Comparison of ENCODE assay signal across 19 cellular contexts in genomic region chr6:152223622-152224021, GRCh38.
"Had no signal": no experiment of that assay in that cellular context is flagged by ENCODE, and none has a peak within 500 bp of the region (broad histone marks: within the 10 kb centered on the region; RNA-seq: fewer than 3 reads in every experiment).

No MANE protein-coding gene starts in this region.

- DNase-seq: activated CD4-positive, alpha-beta T cell treated with anti-CD3 and anti-CD28 coated beads for 4 hours; activated CD8-positive, alpha-beta memory T cell treated with anti-CD3 and anti-CD28 coated beads, Interleukin-2, amount 50 U/mL, for 4 hours; activated CD8-positive, alpha-beta T cell treated with anti-CD3 and anti-CD28 coated beads, Interleukin-2, amount 10 ng/mL, durations not matched to agents 7 days and 5 days; activated gamma-delta T cell treated with Interleukin-2 at 50 U/mL for 16 hours; activated naive CD8-positive, alpha-beta T cell treated with anti-CD3 and anti-CD28 coated beads, Interleukin-2, amount 10 ng/mL, durations not matched to agents 7 days and 5 days; central memory CD4-positive, alpha-beta T cell; cortex of kidney; effector memory CD4-positive, alpha-beta T cell; foreskin melanocyte; head of caudate nucleus; midbrain; pancreas; stimulated activated CD4-positive, alpha-beta T cell treated with anti-CD3 and anti-CD28 coated beads, Interleukin-1b, Interleukin-23, amount 100 ng/mL, for 48 hours; tibial artery; WERI-Rb-1 had no signal

- H3K4me3 ChIP-seq: pancreas, tibial artery had no signal

- H3K27me3 ChIP-seq: pancreas, tibial artery had no signal

- H3K4me3 Mint-ChIP-seq: activated CD8-positive, alpha-beta T cell treated with anti-CD3 and anti-CD28 coated beads, Interleukin-2, amount 10 ng/mL, durations not matched to agents 7 days and 5 days; activated naive CD8-positive, alpha-beta T cell treated with anti-CD3 and anti-CD28 coated beads, Interleukin-2, amount 10 ng/mL, durations not matched to agents 7 days and 5 days; brain had no signal

- H3K27ac Mint-ChIP-seq: activated CD8-positive, alpha-beta T cell treated with anti-CD3 and anti-CD28 coated beads, Interleukin-2, amount 10 ng/mL, durations not matched to agents 7 days and 5 days; activated naive CD8-positive, alpha-beta T cell treated with anti-CD3 and anti-CD28 coated beads, Interleukin-2, amount 10 ng/mL, durations not matched to agents 7 days and 5 days had no signal

- FAIRE-seq: pancreas, urothelium cell line had no signal

- H3K27ac ChIP-seq: epithelial cell of prostate, pancreas, tibial artery, WERI-Rb-1 had no signal

- H3K4me1 ChIP-seq: tibial artery had no signal

- H3K27me3 Mint-ChIP-seq: activated naive CD8-positive, alpha-beta T cell treated with anti-CD3 and anti-CD28 coated beads, Interleukin-2, amount 10 ng/mL, durations not matched to agents 7 days and 5 days; brain had no signal

- ATAC-seq: activated CD8-positive, alpha-beta T cell treated with anti-CD3 and anti-CD28 coated beads, Interleukin-2, amount 10 ng/mL, durations not matched to agents 7 days and 5 days; left lobe of liver; pancreas had no signal
